Comparison of ENCODE assay signal across 22 cellular contexts in the genomic region with DNA sequence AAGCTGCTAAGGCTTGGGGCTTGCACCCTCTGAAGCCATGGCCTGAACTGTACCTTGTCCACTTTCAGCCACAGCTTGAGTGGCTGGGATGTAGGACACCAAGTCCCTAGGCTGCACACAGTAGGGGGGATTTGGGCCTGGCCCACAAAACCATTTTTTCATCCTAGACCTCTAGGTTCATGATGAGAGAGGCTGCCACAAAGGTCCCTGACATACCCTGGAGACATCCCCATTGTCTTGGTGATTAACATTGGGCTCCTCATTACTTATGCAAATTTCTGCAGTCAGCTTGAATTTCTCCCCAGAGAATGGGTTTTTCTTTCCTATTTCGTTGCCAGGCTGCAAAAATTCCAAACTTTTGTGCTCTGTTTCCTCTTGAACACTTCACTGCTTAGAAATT. TPM values are rescaled to one million over a fixed set of nuclear protein-coding genes. Genes with fewer than 3 reads are reported as not detected.
DNase-seq lines count a peak whose midpoint lies in the region; FAIRE-seq and TF ChIP-seq lines count a peak whose summit lies in the region.
"Had no signal": no experiment of that assay in that cellular context is flagged by ENCODE, and none has a peak within 500 bp of the region (broad histone marks: within the 10 kb centered on the region; RNA-seq: fewer than 3 reads in every experiment).

No MANE protein-coding gene starts in this region.

- peak overlapping the region; percentile 42 for H4K5ac ChIP-seq in H1 (ENCODE audit: insufficient read length, low read depth, low read length)
- no peak overlapping the region for H4K5ac ChIP-seq in mesendoderm (ENCODE audit: low read length)

- H3K9me3 ChIP-seq in HUES48 (ENCODE audit: control insufficient read depth, insufficient read depth, low read length): peaks cover 18% of the 10 kb centered on the region
- H3K9me3 ChIP-seq in H1 (ENCODE audit: insufficient read depth in 2 of 2, low read depth in 1 of 2, low read length in 1 of 2): 0 out of 4 replicates have a peak, but pooled peaks cover 9 to 15% of the 10 kb centered on the region in 2 experiments
- H3K9me3 ChIP-seq: Caco-2 had no signal

- H2BK20ac ChIP-seq in H1 (ENCODE audit: low read length): no peak overlapping the region

- TF ChIP-seq POLR2A in H1 (IDR thresholded peaks at IDR 0.05; ENCODE audit: control extremely low read depth in 1 of 2, low read depth in 2 of 2, low read length in 2 of 2): no peak

- no peaks in the 10 kb centered on the region for H3K79me1 ChIP-seq in H1 (ENCODE audit: low read depth, low read length)
- H3K79me1 ChIP-seq in mesendoderm (ENCODE audit: low read length): no peaks in the 10 kb centered on the region

- no peak overlapping the region for H3K27ac Mint-ChIP-seq in activated T-helper 2 cell treated with anti-CD3 and anti-CD28 coated beads, Interferon-gamma antibody, Interleukin-2, Interleukin-4, amounts not matched to agents 10 μg/mL and 5 μg/mL and 100 μg/mL, durations not matched to agents 14 hours and 24 hours and 36 hours
- H3K27ac Mint-ChIP-seq: B cell; CD4-positive, CD25-positive, alpha-beta regulatory T cell; CD8-positive, alpha-beta T cell had no signal

- 67% methylated on average over 1 of the region's 1 CpG; no CpG with 5 or more reads in 1 of the 2 experiments for WGBS in H1 (ENCODE audit: extremely low coverage in 1 of 2, insufficient coverage in 1 of 2, insufficient read length in 1 of 2, insufficient replicate concordance in 2 of 2, low coverage in 1 of 2, low lambda C conversion rate in 2 of 2, missing lambda C conversion rate in 1 of 2), 2 experiments
- WGBS in mesendoderm (ENCODE audit: extremely low coverage, insufficient coverage, low lambda C conversion rate): no CpG with 5 or more reads among the region's 1 CpG

- no peaks in the 10 kb centered on the region for H3K27me3 Mint-ChIP-seq in activated T-helper 2 cell treated with anti-CD3 and anti-CD28 coated beads, Interferon-gamma antibody, Interleukin-2, Interleukin-4, amounts not matched to agents 10 μg/mL and 5 μg/mL and 100 μg/mL, durations not matched to agents 14 hours and 24 hours and 36 hours (ENCODE audit: low read depth)
- H3K27me3 Mint-ChIP-seq: B cell; CD4-positive, CD25-positive, alpha-beta regulatory T cell had no signal

- H3K36me3 ChIP-seq in HUES48 (ENCODE audit: control insufficient read depth, insufficient read depth, low read length): no peaks in the 10 kb centered on the region
- H3K36me3 ChIP-seq in H1 (ENCODE audit: control insufficient read depth in 2 of 4, insufficient read depth in 4 of 4, low read length in 3 of 4): no peaks in the 10 kb centered on the region; a peak in 1 of 8 replicates
- no peaks in the 10 kb centered on the region for H3K36me3 ChIP-seq in mesendoderm (ENCODE audit: control insufficient read depth, insufficient read depth, low read length)
- H3K36me3 ChIP-seq: BLaER1 had no signal

- H3K4ac ChIP-seq in H1 (replicated peaks; ENCODE audit: insufficient read length, low read depth, low read length) (no peak overlapping the region), mesendoderm (ENCODE audit: low read depth, low read length) (no peak overlapping the region)

- TF ChIP-seq RAD21 in H1 (IDR thresholded peaks at IDR 0.05 in 1 of 2, conservative IDR thresholded peaks at IDR 0.05 in 1 of 2; ENCODE audit: low read depth in 2 of 2, low read length in 2 of 2): no peak

- H3K4me1 Mint-ChIP-seq in activated T-helper 2 cell treated with anti-CD3 and anti-CD28 coated beads, Interferon-gamma antibody, Interleukin-2, Interleukin-4, amounts not matched to agents 10 μg/mL and 5 μg/mL and 100 μg/mL, durations not matched to agents 14 hours and 24 hours and 36 hours (ENCODE audit: low read depth): no peaks in the 10 kb centered on the region
- H3K4me1 Mint-ChIP-seq: B cell; CD4-positive, CD25-positive, alpha-beta regulatory T cell had no signal

- DNase-seq in ELF-1 (ENCODE audit: low read depth, low spot score) (peak; percentile 14), H1 (ENCODE audit: low read depth in 1 of 2, low spot score in 2 of 2) (no peak), mesendoderm (peak; percentile 13), NCI-H82 (lab: John Stamatoyannopoulos, UW) (no peak), OCI-M2 (lab: John Stamatoyannopoulos, UW; ENCODE audit: unreplicated experiment) (no peak)
- no peak for DNase-seq in activated T-helper 2 cell treated with anti-CD3 and anti-CD28 coated beads, Interferon-gamma antibody, Interleukin-2, Interleukin-4, amounts not matched to agents 10 μg/mL and 5 μg/mL and 100 μg/mL, durations not matched to agents 14 hours and 24 hours and 36 hours (ENCODE audit: low spot score)
- DNase-seq: Caco-2; CD4-positive, CD25-positive, alpha-beta regulatory T cell; CD8-positive, alpha-beta T cell; DMS153; DND-41; GDM1; GM23248; H7 had no signal

- no peak overlapping the region for H2BK5ac ChIP-seq in H1 (ENCODE audit: low read depth, low read length)
- H2BK5ac ChIP-seq in mesendoderm (ENCODE audit: low read length): no peak overlapping the region

- H2BK15ac ChIP-seq in H1 (ENCODE audit: low read length) (no peak overlapping the region), mesendoderm (replicated peaks; ENCODE audit: low read depth) (no peak overlapping the region)

- H4K8ac ChIP-seq in H1 (ENCODE audit: extremely low read depth, insufficient read depth, low read length): no peak overlapping the region
- no peak overlapping the region for H4K8ac ChIP-seq in mesendoderm (ENCODE audit: low read depth, low read length)

- H4K91ac ChIP-seq in H1 (replicated peaks; ENCODE audit: insufficient read length, low read length): no peak overlapping the region

- TF ChIP-seq CTCF in H1 (IDR thresholded peaks at IDR 0.05; ENCODE audit: control extremely low read depth in 1 of 3, insufficient read depth in 1 of 3, low read depth in 1 of 3, low read length in 3 of 3): no peak

- H2BK12ac ChIP-seq in H1 (ENCODE audit: low read depth, low read length): no peak overlapping the region

- H3K9me3 Mint-ChIP-seq in activated T-helper 2 cell treated with anti-CD3 and anti-CD28 coated beads, Interferon-gamma antibody, Interleukin-2, Interleukin-4, amounts not matched to agents 10 μg/mL and 5 μg/mL and 100 μg/mL, durations not matched to agents 14 hours and 24 hours and 36 hours: peaks cover 47% of the 10 kb centered on the region

- TF ChIP-seq EP300 in H1 (IDR thresholded peaks at IDR 0.05; ENCODE audit: borderline replicate concordance in 1 of 2, low read depth in 2 of 2, low read length in 2 of 2): no peak

- peak overlapping the region; percentile 57 for H3K27ac ChIP-seq in HUES48 (ENCODE audit: low read depth, low read length)
- H3K27ac ChIP-seq in H1 (ENCODE audit: low read depth, low read length): no peak overlapping the region
- no peak overlapping the region for H3K27ac ChIP-seq in mesendoderm (ENCODE audit: low read depth, low read length)
- H3K27ac ChIP-seq: 22Rv1, BLaER1, C4-2B, GM23248 had no signal

- H3K9ac ChIP-seq in HUES48 (ENCODE audit: low read depth, low read length) (no peak overlapping the region), H1 (replicated peaks in 1 of 4; ENCODE audit: extremely low read depth in 1 of 4, low read depth in 3 of 4, low read length in 3 of 4) (no peak overlapping the region), mesendoderm (ENCODE audit: low read length) (no peak overlapping the region)
- H3K9ac ChIP-seq: BLaER1, GM23248 had no signal

- no peak overlapping the region for H3K18ac ChIP-seq in H1 (ENCODE audit: extremely low read depth, low read length)
- H3K18ac ChIP-seq in mesendoderm (ENCODE audit: low read length): no peak overlapping the region

- no peak overlapping the region for H2AFZ ChIP-seq in H1 (ENCODE audit: low read length)
- H2AFZ ChIP-seq: GM23248 had no signal

- H2BK120ac ChIP-seq in H1 (replicated peaks; ENCODE audit: low read depth, low read length) (no peak overlapping the region), mesendoderm (ENCODE audit: low read depth, low read length) (no peak overlapping the region)

- H3K23me2 ChIP-seq in H1 (ENCODE audit: low read depth, low read length): no peaks in the 10 kb centered on the region

- no peak overlapping the region for H3K14ac ChIP-seq in H1 (ENCODE audit: insufficient read length)

- FAIRE-seq in H1 (lab: Jason Lieb, UNC): no peak
- FAIRE-seq: A204.1, GM12878, GM19239 had no signal

- H4K20me1 ChIP-seq in H1 (replicated peaks in 1 of 2; ENCODE audit: control insufficient read depth in 1 of 2, insufficient read depth in 2 of 2, low read length in 2 of 2): no peaks in the 10 kb centered on the region
- H4K20me1 ChIP-seq: BLaER1 had no signal

- no peak overlapping the region for H2AK5ac ChIP-seq in H1 (ENCODE audit: low read depth, low read length)
- H2AK5ac ChIP-seq in mesendoderm (ENCODE audit: low read length): no peak overlapping the region

- H3K4me2 ChIP-seq in H1 (ENCODE audit: insufficient read depth in 1 of 2, low read depth in 2 of 2, low read length in 2 of 2): no peak overlapping the region
- H3K4me2 ChIP-seq in mesendoderm (ENCODE audit: low read length): no peak overlapping the region
- H3K4me2 ChIP-seq: BLaER1 had no signal

- H3K79me2 ChIP-seq in H1 (ENCODE audit: control insufficient read depth in 1 of 2, insufficient read depth in 2 of 2, low read length in 2 of 2) (no peaks in the 10 kb centered on the region), mesendoderm (ENCODE audit: control insufficient read depth, insufficient read depth, low read length) (no peaks in the 10 kb centered on the region)

- no peaks in the 10 kb centered on the region for H3K27me3 ChIP-seq in HUES48 (ENCODE audit: control insufficient read depth, insufficient read depth, low read length)
- no peaks in the 10 kb centered on the region for H3K27me3 ChIP-seq in H1 (replicated peaks in 1 of 4; ENCODE audit: control insufficient read depth in 3 of 4, extremely low read depth in 1 of 4, insufficient read depth in 3 of 4, low read length in 3 of 4)
- H3K27me3 ChIP-seq in mesendoderm (ENCODE audit: insufficient read depth, low read length, poor library complexity): no peaks in the 10 kb centered on the region
- H3K27me3 ChIP-seq: BLaER1 had no signal

- no peaks in the 10 kb centered on the region for H3K36me3 Mint-ChIP-seq in activated T-helper 2 cell treated with anti-CD3 and anti-CD28 coated beads, Interferon-gamma antibody, Interleukin-2, Interleukin-4, amounts not matched to agents 10 μg/mL and 5 μg/mL and 100 μg/mL, durations not matched to agents 14 hours and 24 hours and 36 hours (ENCODE audit: low read depth)
- H3K36me3 Mint-ChIP-seq: CD4-positive, CD25-positive, alpha-beta regulatory T cell had no signal

- no peak overlapping the region for H3K4me3 Mint-ChIP-seq in activated T-helper 2 cell treated with anti-CD3 and anti-CD28 coated beads, Interferon-gamma antibody, Interleukin-2, Interleukin-4, amounts not matched to agents 10 μg/mL and 5 μg/mL and 100 μg/mL, durations not matched to agents 14 hours and 24 hours and 36 hours (ENCODE audit: low read depth)
- H3K4me3 Mint-ChIP-seq: B cell; CD4-positive, CD25-positive, alpha-beta regulatory T cell; CD8-positive, alpha-beta T cell had no signal

- intact Hi-C loops in activated T-helper 2 cell treated with anti-CD3 and anti-CD28 coated beads, Interferon-gamma antibody, Interleukin-2, Interleukin-4, amounts not matched to agents 10 μg/mL and 5 μg/mL and 100 μg/mL, durations not matched to agents 14 hours and 24 hours and 36 hours (cut with micrococcal nuclease): no loop called here

- POLR2A ChIA-PET in H1 (lab: Charles Lee; ENCODE audit: partially characterized antibody): no interaction called here

- H3K56ac ChIP-seq in H1 (replicated peaks; ENCODE audit: insufficient read length, low read depth, low read length): no peak overlapping the region
- H3K56ac ChIP-seq in mesendoderm (ENCODE audit: low read length): no peak overlapping the region

- H3K4me3 ChIP-seq in HUES48 (ENCODE audit: low read depth, low read length) (no peak overlapping the region), H1 (ENCODE audit: extremely low read depth in 1 of 4, insufficient read depth in 2 of 4, low read depth in 3 of 4, low read length in 4 of 4) (no peak overlapping the region), mesendoderm (ENCODE audit: low read length) (no peak overlapping the region)
- H3K4me3 ChIP-seq: BLaER1, GM12878, GM23248 had no signal

- H3K23ac ChIP-seq in H1 (ENCODE audit: insufficient read length) (no peak overlapping the region), mesendoderm (ENCODE audit: low read length) (no peak overlapping the region)

- CTCF ChIA-PET in H1 (lab: Charles Lee; ENCODE audit: partially characterized antibody): interaction anchor here (1.4 kb wide), 1 partner anchor 293 kb away, joined by 3 read pairs; no protein-coding TSS in a partner anchor

- H3K4me1 ChIP-seq in HUES48 (ENCODE audit: control insufficient read depth, insufficient read depth, low read length): no peaks in the 10 kb centered on the region
- no peaks in the 10 kb centered on the region for H3K4me1 ChIP-seq in H1 (replicated peaks in 1 of 4; ENCODE audit: control insufficient read depth in 3 of 4, insufficient read depth in 4 of 4, low read length in 3 of 4)
- H3K4me1 ChIP-seq in mesendoderm (ENCODE audit: control insufficient read depth, low read depth, low read length): no peaks in the 10 kb centered on the region
- H3K4me1 ChIP-seq: BLaER1, Caco-2 had no signal

RNA-seq across cellular contexts. Expression of gene CHODL, which starts 26.3 kb away (rescaled TPM):
- total RNA-seq in H1 (2021; fragmentation: NEBNext Ultra II Directional; extraction: Animal tissue kit (Norgen Biotek cat#: 25700)): 0.73 and 0.82 TPM in 2 replicates
- polyA plus RNA-seq in H1 (2011; rRNA removed): 0.16 and 0.39 TPM in 2 replicates
- 0.34 TPM for polyA plus RNA-seq in H1 (2011; cell fraction: cytosol; rRNA removed)
- 0.14 TPM for polyA plus RNA-seq in H1 (2011; cell fraction: nucleus; rRNA removed)
- 0.33 to 0.72 TPM (median 0.45 TPM) in 4 replicates for polyA plus RNA-seq in H1 (2012, experiment 1 of 2)
- 0.09 TPM for polyA plus RNA-seq in H1 (2012, experiment 2 of 2)
- 0.75 TPM for polyA plus RNA-seq in H1 (2013, experiment 1 of 2)
- 0.64 TPM for polyA plus RNA-seq in H1 (2013, experiment 2 of 2)
- polyA minus RNA-seq in H1 (2011; rRNA and poly(A)+ RNA removed): 0.47 and 0.51 TPM in 2 replicates
- polyA minus RNA-seq in H1 (2011; cell fraction: cytosol; rRNA and poly(A)+ RNA removed): not detected
- polyA minus RNA-seq in H1 (2011; cell fraction: nucleus; rRNA and poly(A)+ RNA removed): 1.5 TPM
- 1.2 TPM for polyA plus RNA-seq in mesendoderm (2013, experiment 1 of 2)
- 1.5 TPM for polyA plus RNA-seq in mesendoderm (2013, experiment 2 of 2)
- total RNA-seq in activated T-helper 2 cell treated with anti-CD3 and anti-CD28 coated beads, Interferon-gamma antibody, Interleukin-2, Interleukin-4, amounts not matched to agents 10 μg/mL and 5 μg/mL and 100 μg/mL, durations not matched to agents 14 hours and 24 hours and 36 hours: not detected in 2 replicates
- total RNA-seq: CD4-positive, CD25-positive, alpha-beta regulatory T cell; CD8-positive, alpha-beta T cell; GM23248 had no signal
- polyA plus RNA-seq: GM23248 had no signal

Comparison
In these comparisons a context has a peak if more than half of its experiments do, and no peak if none do; other contexts are left out.
1. DNase-seq: peak in ELF-1 (single experiment) and mesendoderm (single experiment); none in H1 (0 of 2), activated T-helper 2 cell treated with anti-CD3 and anti-CD28 coated beads, Interferon-gamma antibody, Interleukin-2, Interleukin-4, amounts not matched to agents 10 μg/mL and 5 μg/mL and 100 μg/mL, durations not matched to agents 14 hours and 24 hours and 36 hours (single experiment), NCI-H82 (single experiment) and OCI-M2 (single experiment).